ENCODE assay signal across 8 cellular contexts in genomic region chr7:75485979-75486643, GRCh38. TPM values are rescaled to one million over a fixed set of nuclear protein-coding genes. Genes with fewer than 3 reads are reported as not detected.
A peak's percentile ranks its signal among the peaks of the same experiment; 100 is the strongest.
DNase-seq lines count a peak whose midpoint lies in the region; ATAC-seq and TF ChIP-seq lines count a peak whose summit lies in the region.
"Not testable (repeated sequence)": the region's sequence is repeated elsewhere in the genome, so short reads cannot be mapped to it uniquely, and the experiment has no call there.

Gene POM121C, minus strand, starts transcription at chr7:75486299. Its CDS starts 44,803 bp downstream, at chr7:75441496.

- intact Hi-C loops in testis (cut with DNase I; ENCODE audit: low total_unique reads), result not testable (repeated sequence)

- CTCF ChIA-PET in SK-N-SH (lab: Yijun Ruan, JAX), result not testable (repeated sequence)

- not testable (repeated sequence) for H3K27me3 ChIP-seq in SK-N-SH (ENCODE audit: insufficient read depth); osteoblast (ENCODE audit: insufficient read depth, low read length); testis

- not testable (repeated sequence) for H3K9me3 ChIP-seq in SK-N-SH; osteoblast (ENCODE audit: low read depth, low read length); testis

- peak within 1 kb of the TSS; percentile 75 to 85 for H3K27ac ChIP-seq in SK-N-SH (ENCODE audit: low read depth in 2 of 2, low read length in 1 of 2)
- peak within 1 kb of the TSS; percentile 70 for H3K27ac ChIP-seq in osteoblast (ENCODE audit: low read depth, low read length)
- H3K27ac ChIP-seq in testis, result peak within 1 kb of the TSS; percentile 79 to 85

- TF ChIP-seq POLR2A in testis (IDR thresholded peaks at IDR 0.05), result not testable (repeated sequence)

- H4K20me1 ChIP-seq in SK-N-SH (ENCODE audit: insufficient read depth); osteoblast (ENCODE audit: insufficient read depth, low read length): not testable (repeated sequence)

- not testable (repeated sequence) for TF ChIP-seq RAD21 in SK-N-SH (IDR thresholded peaks at IDR 0.05; ENCODE audit: low read length)

- not testable (repeated sequence) for H3F3A ChIP-seq in SK-N-SH (replicated peaks; ENCODE audit: insufficient read depth)

- H3K79me2 ChIP-seq in SK-N-SH (ENCODE audit: insufficient read depth) (peaks cover 39% of the 10 kb centered on the region), osteoblast (ENCODE audit: insufficient read depth, low read length) (peaks cover 16% of the 10 kb centered on the region)

- POLR2A ChIA-PET in SK-N-SH (lab: Yijun Ruan, JAX), result interaction anchor here (0.7 kb wide), 1 partner anchor 153 kb away, joined by 3 read pairs; no protein-coding TSS in a partner anchor

- peak within 1 kb of the TSS; percentile 93 for H3K9ac ChIP-seq in SK-N-SH

- ATAC-seq in HG02588 (IDR thresholded peaks at IDR 0.05; ENCODE audit: unreplicated experiment), result peak; percentile 98

- H3K9me2 ChIP-seq in SK-N-SH, result not testable (repeated sequence)

- DNase-seq in NCI-H1048 (lab: John Stamatoyannopoulos, UW), result peak; percentile 69
- peak; percentile 93 for DNase-seq in SK-N-SH
- DNase-seq in activated naive CD4-positive, alpha-beta T cell treated with anti-CD3 and anti-CD28 coated beads, Interleukin-2, amount 50 U/mL, for 16 hours, result peak; percentile 90
- peak; percentile 25 for DNase-seq in glomerular endothelial cell (ENCODE audit: extremely low read depth, low read depth, low spot score)
- DNase-seq in osteoblast (ENCODE audit: insufficient read length, low spot score, missing footprints), result peak; percentile 90
- peak; percentile 96 for DNase-seq in testis

- not testable (repeated sequence) for H3K36me3 ChIP-seq in SK-N-SH (replicated peaks in 1 of 2; ENCODE audit: control insufficient read depth in 1 of 2, insufficient read depth in 2 of 2, low read length in 1 of 2); osteoblast (ENCODE audit: insufficient read depth, low read length); testis (ENCODE audit: low read depth, missing control alignments)

- peak within 1 kb of the TSS; percentile 100 for H2AFZ ChIP-seq in SK-N-SH (ENCODE audit: low read depth)
- H2AFZ ChIP-seq in osteoblast (ENCODE audit: low read length), result peak within 1 kb of the TSS; percentile 62

- 2% methylated on average over 23 of the region's 49 CpGs for WGBS in SK-N-SH (ENCODE audit: low lambda C conversion rate)
- 0 to 2% methylated on average over 6 to 43 of the region's 49 CpGs for WGBS in testis, 2 donors

- H3K4me2 ChIP-seq in SK-N-SH, result peak within 1 kb of the TSS; percentile 93
- H3K4me2 ChIP-seq in osteoblast (ENCODE audit: insufficient read depth, low read length), result peak within 1 kb of the TSS; percentile 83

- TF ChIP-seq CTCF in SK-N-SH (IDR thresholded peaks at IDR 0.05); osteoblast (IDR thresholded peaks at IDR 0.05; ENCODE audit: extremely low read depth, low read depth, low read length): not testable (repeated sequence)
- TF ChIP-seq CTCF in testis (IDR thresholded peaks at IDR 0.05), result peak in 1 of 3 experiments; percentile 4

- H3K4me1 ChIP-seq in SK-N-SH (ENCODE audit: control insufficient read depth in 1 of 2, insufficient read depth in 2 of 2, low read depth in 1 of 2, low read length in 1 of 2); osteoblast (ENCODE audit: insufficient read depth, low read length); testis: not testable (repeated sequence)

- TF ChIP-seq EP300 in SK-N-SH (IDR thresholded peaks at IDR 0.05; ENCODE audit: borderline replicate concordance in 1 of 2, low read depth in 1 of 2, low read length in 1 of 2), result not testable (repeated sequence)

- H3K4me3 ChIP-seq in GM08714 (ENCODE audit: low read length) (peak within 1 kb of the TSS; percentile 67), SK-N-SH (ENCODE audit: low read depth in 2 of 2, low read length in 1 of 2) (peak within 1 kb of the TSS; percentile 86 to 93), osteoblast (ENCODE audit: insufficient read depth, low read length) (peak within 1 kb of the TSS; percentile 79), testis (peak within 1 kb of the TSS; percentile 75 to 84)

TF ChIP-seq in SK-N-SH, 30 proteins besides CTCF, POLR2A, EP300 and RAD21:
- TF ChIP-seq PBX3 (IDR thresholded peaks at IDR 0.05), result 0 out of 2 replicates have a peak, but pooled peaks have one; percentile 18
- peak; percentile 85; the same call in 1 of the 2 replicates for TF ChIP-seq MXI1 (IDR thresholded peaks at IDR 0.05; ENCODE audit: low read depth, low read length)
- peak; percentile 76 for TF ChIP-seq ELF1 (IDR thresholded peaks at IDR 0.05)
- TF ChIP-seq POLR2AphosphoS5 (IDR thresholded peaks at IDR 0.05; ENCODE audit: low read depth, low read length), result peak; percentile 89
- TF ChIP-seq GABPA (IDR thresholded peaks at IDR 0.05; ENCODE audit: low read depth), result peak; percentile 81
- TF ChIP-seq IRF3 (IDR thresholded peaks at IDR 0.05; ENCODE audit: low read depth, low read length), result peak; percentile 24; the same call in 1 of the 2 replicates
- TF ChIP-seq CHD2 (IDR thresholded peaks at IDR 0.05; ENCODE audit: low read length, partially characterized antibody), result peak; percentile 52
- peak; percentile 94 for TF ChIP-seq NRF1 (IDR thresholded peaks at IDR 0.05; ENCODE audit: low read depth, low read length)
- peak; percentile 58; the same call in 1 of the 2 replicates for TF ChIP-seq MAX (IDR thresholded peaks at IDR 0.05; ENCODE audit: low read depth)
- TF ChIP-seq SIN3A (IDR thresholded peaks at IDR 0.05; ENCODE audit: borderline replicate concordance, low read depth, low read length), result peak; percentile 71; the same call in 1 of the 2 replicates

RNA-seq across cellular contexts. Expression of gene POM121C, which starts in this region (rescaled TPM):
- 17.5 and 20.4 TPM in 2 replicates for polyA plus RNA-seq in SK-N-SH (2012; rRNA removed)
- polyA plus RNA-seq in SK-N-SH (2012; cell fraction: cytosol; rRNA removed), result 18.0 and 21.5 TPM in 2 replicates
- polyA plus RNA-seq in SK-N-SH (2012; cell fraction: nucleus; rRNA removed), result 62.0 and 69.7 TPM in 2 replicates
- 24.8 and 25.9 TPM in 2 replicates for total RNA-seq in glomerular endothelial cell
- 13.8 and 16.5 TPM in 2 replicates for total RNA-seq in osteoblast
- 10 to 100 TPM; 48.9 to 55.5 TPM for total RNA-seq in testis
- polyA plus RNA-seq in testis (ENCODE audit: insufficient read depth, low read depth, low replicate concordance), result 36.5 TPM

Comparison
In these comparisons a context has a peak if more than half of its experiments do, and no peak if none do; other contexts are left out.
1. Peak in every context shown above with its lines: DNase-seq, ATAC-seq, H3K4me3 ChIP-seq and H3K27ac ChIP-seq.
2. DNase-seq: peak in every context shown above with its lines; median percentile 96 in testis; 93 in SK-N-SH; 90 in activated naive CD4-positive, alpha-beta T cell treated with anti-CD3 and anti-CD28 coated beads, Interleukin-2, amount 50 U/mL, for 16 hours; 90 in osteoblast; 69 in NCI-H1048; 25 in glomerular endothelial cell.